In the genomic region with DNA sequence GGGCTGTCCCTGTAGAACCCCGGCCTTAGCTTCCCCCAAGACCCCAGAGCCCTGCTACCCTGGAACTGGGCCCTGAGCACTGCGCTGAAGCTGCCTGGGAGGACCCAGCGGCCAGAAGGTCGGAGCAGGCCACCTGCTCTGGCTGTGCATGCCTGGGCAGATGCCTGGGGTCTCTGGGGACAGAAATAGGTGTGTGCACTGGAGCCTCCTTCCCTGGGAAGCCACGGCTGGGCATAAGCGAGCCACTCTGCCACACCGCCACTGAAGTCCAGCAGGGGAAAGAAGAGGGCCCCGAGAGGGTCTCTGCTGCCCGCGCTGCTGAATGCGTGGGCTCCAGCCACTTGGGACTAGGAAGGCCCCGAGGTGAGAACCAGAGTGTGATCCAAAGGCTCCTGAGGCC, we compare ENCODE assay signal across 24 cellular contexts. TPM values are rescaled to one million over a fixed set of nuclear protein-coding genes. Genes with fewer than 3 reads are reported as not detected.
"Had no signal": no experiment of that assay in that cellular context is flagged by ENCODE, and none has a peak within 500 bp of the region (broad histone marks: within the 10 kb centered on the region; RNA-seq: fewer than 3 reads in every experiment).

No MANE protein-coding gene starts in this region.

- H3K36me3 Mint-ChIP-seq: activated CD4-positive, alpha-beta memory T cell treated with anti-CD3 and anti-CD28 coated beads for 36 hours; activated naive CD8-positive, alpha-beta T cell; mesothelial cell of epicardium; natural killer cell treated with Interleukin-12 subunit alpha and Interleukin-12 subunit beta and Interleukin-15 and Interleukin-18, amount 100 ng/mL, for 72 hours had no signal

- H3K9me3 ChIP-seq: body of pancreas, right atrium auricular region, tibial nerve, vagina had no signal

- H3K4me3 ChIP-seq: body of pancreas, right atrium auricular region, tibial nerve, vagina had no signal

- H3K9me3 Mint-ChIP-seq: activated CD4-positive, alpha-beta memory T cell treated with anti-CD3 and anti-CD28 coated beads for 36 hours; activated T-helper 1 cell treated with anti-CD3 and anti-CD28 coated beads, Interleukin-12 subunit alpha, Interleukin-12 subunit beta, Interleukin-2, Interleukin-4 antibody, amounts not matched to agents 30 ng/mL and 10 ng/mL and 1 ng/mL, durations not matched to agents 14 hours and 24 hours and 36 hours; mesothelial cell of epicardium; natural killer cell treated with Interleukin-12 subunit alpha and Interleukin-12 subunit beta and Interleukin-15 and Interleukin-18, amount 100 ng/mL, for 72 hours; stimulated activated naive CD8-positive, alpha-beta T cell treated with anti-CD3 and anti-CD28 coated beads, Interleukin-15, Interleukin-2, amounts not matched to agents 100 ng/mL and 50 ng/mL, for 24 hours; WTC11 had no signal

- FAIRE-seq: colon, endometrium had no signal

- H3K27ac ChIP-seq: body of pancreas, right atrium auricular region, tibial nerve, vagina had no signal

- H3K36me3 ChIP-seq: right atrium auricular region, tibial nerve, vagina had no signal

- DNase-seq: activated CD4-positive, alpha-beta memory T cell treated with anti-CD3 and anti-CD28 coated beads for 36 hours; activated CD4-positive, alpha-beta T cell treated with anti-CD3 and anti-CD28 coated beads for 4 hours; activated T-cell treated with anti-CD3 and anti-CD28 coated beads for 4 hours; amygdala; body of pancreas; central memory CD4-positive, alpha-beta T cell; erythroblast; foreskin melanocyte; head of caudate nucleus; occipital lobe; stimulated activated CD4-positive, alpha-beta T cell treated with anti-CD3 and anti-CD28 coated beads, Interleukin-2, amount 100 ng/mL, for 48 hours had no signal

- ATAC-seq: body of pancreas; natural killer cell treated with Interleukin-12 subunit alpha and Interleukin-12 subunit beta and Interleukin-15 and Interleukin-18, amount 100 ng/mL, for 72 hours; WTC11 had no signal

- H3K4me3 Mint-ChIP-seq: activated CD4-positive, alpha-beta memory T cell treated with anti-CD3 and anti-CD28 coated beads for 36 hours; activated naive CD8-positive, alpha-beta T cell; activated T-helper 1 cell treated with anti-CD3 and anti-CD28 coated beads, Interleukin-12 subunit alpha, Interleukin-12 subunit beta, Interleukin-2, Interleukin-4 antibody, amounts not matched to agents 30 ng/mL and 10 ng/mL and 1 ng/mL, durations not matched to agents 14 hours and 24 hours and 36 hours; mesothelial cell of epicardium; natural killer cell treated with Interleukin-12 subunit alpha and Interleukin-12 subunit beta and Interleukin-15 and Interleukin-18, amount 100 ng/mL, for 72 hours; stimulated activated naive CD8-positive, alpha-beta T cell treated with anti-CD3 and anti-CD28 coated beads, Interleukin-15, Interleukin-2, amounts not matched to agents 100 ng/mL and 50 ng/mL, for 24 hours; WTC11 had no signal

- H3K27ac Mint-ChIP-seq: activated CD4-positive, alpha-beta memory T cell treated with anti-CD3 and anti-CD28 coated beads for 36 hours; activated naive CD8-positive, alpha-beta T cell; activated T-helper 1 cell treated with anti-CD3 and anti-CD28 coated beads, Interleukin-12 subunit alpha, Interleukin-12 subunit beta, Interleukin-2, Interleukin-4 antibody, amounts not matched to agents 30 ng/mL and 10 ng/mL and 1 ng/mL, durations not matched to agents 14 hours and 24 hours and 36 hours; mesothelial cell of epicardium; natural killer cell treated with Interleukin-12 subunit alpha and Interleukin-12 subunit beta and Interleukin-15 and Interleukin-18, amount 100 ng/mL, for 72 hours; progenitor cell of endocrine pancreas; stimulated activated naive CD8-positive, alpha-beta T cell treated with anti-CD3 and anti-CD28 coated beads, Interleukin-15, Interleukin-2, amounts not matched to agents 100 ng/mL and 50 ng/mL, for 24 hours; WTC11 had no signal

RNA-seq across cellular contexts. Expression of gene GBX2, which starts 6.7 kb away (rescaled TPM):
- total RNA-seq: activated CD4-positive, alpha-beta memory T cell treated with anti-CD3 and anti-CD28 coated beads for 36 hours; activated T-helper 1 cell treated with anti-CD3 and anti-CD28 coated beads, Interleukin-12 subunit alpha, Interleukin-12 subunit beta, Interleukin-2, Interleukin-4 antibody, amounts not matched to agents 30 ng/mL and 10 ng/mL and 1 ng/mL, durations not matched to agents 14 hours and 24 hours and 36 hours; body of pancreas; natural killer cell treated with Interleukin-12 subunit alpha and Interleukin-12 subunit beta and Interleukin-15 and Interleukin-18, amount 100 ng/mL, for 72 hours; occipital lobe; progenitor cell of endocrine pancreas; right atrium auricular region; skeletal muscle tissue; tibial nerve; vagina had no signal
